Comparison of ENCODE assay signal across 9 cellular contexts in genomic region chr18:58223717-58224424, GRCh38.
DNase-seq lines count a peak whose midpoint lies in the region; FAIRE-seq and TF ChIP-seq lines count a peak whose summit lies in the region.
"Had no signal": no experiment of that assay in that cellular context is flagged by ENCODE, and none has a peak within 500 bp of the region (broad histone marks: within the 10 kb centered on the region; RNA-seq: fewer than 3 reads in every experiment).

No MANE protein-coding gene starts in this region.

- H3K27me3 ChIP-seq in transverse colon = no peaks in the 10 kb centered on the region

- no peaks in the 10 kb centered on the region for H3K9me3 ChIP-seq in transverse colon

- WGBS in transverse colon (ENCODE audit: low coverage in 1 of 2), 2 donors = 0 to 35% methylated on average over 1 to 15 of the region's 15 CpGs

- in situ Hi-C loops in transverse colon (cut with MboI; ENCODE audit: low pct_ligation_motif_present in 1 of 4, low pct_unique_long_range_greater_than_20kb in 1 of 4, low sequenced_read_pairs in 3 of 4) = no loop called here

- peak; percentile 69 for TF ChIP-seq POLR2A in transverse colon (IDR thresholded peaks at IDR 0.05)

- DNase-seq in HTR-8/SVneo (ENCODE audit: insufficient read length, low spot score) (peak; percentile 79), astrocyte of the hippocampus (ENCODE audit: low read depth, low spot score) (peak; percentile 87), kidney tubule cell (ENCODE audit: low spot score) (peak; percentile 97), transverse colon (peak; percentile 66), NCI-H446 (lab: John Stamatoyannopoulos, UW) (no peak), NCI-H1105 (lab: John Stamatoyannopoulos, UW) (no peak), occipital lobe (lab: John Stamatoyannopoulos, UW) (no peak)

- TF ChIP-seq EP300 in transverse colon (IDR thresholded peaks at IDR 0.05; ENCODE audit: low read depth) = no peak

- H3K27ac ChIP-seq in 22Rv1 = peak overlapping the region; percentile 88
- H3K27ac ChIP-seq in transverse colon = peak overlapping the region; percentile 82 to 84 (median 84)

- TF ChIP-seq CTCF in 22Rv1 (IDR thresholded peaks at IDR 0.05) = no peak
- no peak for TF ChIP-seq CTCF in transverse colon (IDR thresholded peaks at IDR 0.05)

- peaks cover 0 to 44% (median 29%) of the 10 kb centered on the region in 4 donors for H3K4me1 ChIP-seq in transverse colon

- H3K36me3 ChIP-seq in transverse colon = no peaks in the 10 kb centered on the region

- H3K4me3 ChIP-seq in transverse colon = peak overlapping the region in 1 of 4 donors; percentile 43

- peak; percentile 42 for FAIRE-seq in HTR-8/SVneo (lab: Jason Lieb, UNC)
- FAIRE-seq: G401.6 had no signal

- intact Hi-C loops in transverse colon (cut with DNase I; ENCODE audit: low total_unique reads) = no loop called here

Comparison
In these comparisons a context has a peak if more than half of its experiments do, and no peak if none do; other contexts are left out.
1. DNase-seq: peak in HTR-8/SVneo (single experiment), astrocyte of the hippocampus (single experiment), kidney tubule cell (single experiment) and transverse colon (single experiment); none in NCI-H446 (0 of 2), NCI-H1105 (single experiment) and occipital lobe (single experiment).